In the genomic region with DNA sequence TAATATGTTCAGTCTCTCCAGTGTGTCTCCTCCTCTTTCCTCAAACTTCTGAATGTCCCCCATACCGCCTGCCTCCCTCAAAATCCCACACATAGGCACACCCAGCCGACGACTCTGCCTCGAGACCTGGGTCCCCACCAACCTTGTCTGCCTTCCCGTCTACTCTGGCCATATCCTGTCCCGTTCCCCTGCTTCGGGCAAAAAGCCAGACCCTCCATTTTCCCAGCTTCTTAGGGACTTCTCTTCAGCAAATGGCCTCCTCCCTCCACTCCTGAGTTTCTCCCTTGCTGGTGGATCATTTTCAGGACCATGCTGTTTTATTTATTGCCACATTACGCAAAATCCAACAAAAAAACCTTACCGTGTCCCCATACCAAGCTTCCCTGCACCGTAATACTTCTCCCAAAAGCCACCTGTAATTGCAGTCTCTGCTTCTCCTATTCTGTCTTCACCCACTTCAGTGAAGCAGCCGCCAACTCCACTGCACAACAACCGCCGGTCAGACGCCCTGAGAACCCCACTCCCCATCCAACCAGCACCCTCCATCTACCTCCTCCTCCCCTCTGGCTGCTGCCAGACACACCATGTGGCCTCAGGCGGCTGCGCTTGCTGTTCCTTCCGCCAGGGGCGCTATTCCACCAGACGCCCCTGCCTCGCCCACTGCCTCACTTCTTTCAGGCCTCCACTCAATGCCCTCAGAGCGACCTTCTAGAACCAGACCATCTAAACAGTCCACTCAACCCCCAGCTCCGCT, we compare ENCODE assay signal across 8 cellular contexts.
DNase-seq lines count a peak whose midpoint lies in the region; ATAC-seq, FAIRE-seq and TF ChIP-seq lines count a peak whose summit lies in the region.

No MANE protein-coding gene starts in this region.

- FAIRE-seq in frontal cortex (lab: Jason Lieb, UNC), result no peak

- CTCF ChIA-PET in CD4-positive, alpha-beta T cell (lab: Charles Lee), result no interaction called here
- CTCF ChIA-PET in activated B cell treated with CpG ODN at 0.5 μM for 24 hours (lab: Charles Lee), result interaction anchor here (9.0 to 9.4 kb wide), 2 partner anchors 229 to 305 kb away, joined by 97 to 178 read pairs; no protein-coding TSS in a partner anchor

- H3K27me3 ChIP-seq in CD4-positive, alpha-beta T cell (ENCODE audit: control insufficient read depth, insufficient read depth, low read length), result peaks cover 6% of the 10 kb centered on the region

- no peaks in the 10 kb centered on the region for H3K36me3 Mint-ChIP-seq in CD4-positive, alpha-beta T cell (ENCODE audit: low read depth)
- no peaks in the 10 kb centered on the region for H3K36me3 Mint-ChIP-seq in activated B cell treated with CpG ODN at 0.5 μM for 24 hours (ENCODE audit: low read depth)

- H3K4me3 ChIP-seq in epithelial cell of esophagus (ENCODE audit: low read length) (no peak overlapping the region), retinal pigment epithelial cell (ENCODE audit: low read length) (no peak overlapping the region)

- peaks cover 30% of the 10 kb centered on the region for H3K27me3 Mint-ChIP-seq in CD4-positive, alpha-beta T cell
- H3K27me3 Mint-ChIP-seq in activated B cell treated with CpG ODN at 0.5 μM for 24 hours, result peaks cover 19% of the 10 kb centered on the region

- intact Hi-C loops in CD4-positive, alpha-beta T cell (cut with DNase I, micrococcal nuclease), result loop anchor here (5.0 to 10.0 kb wide), 2 partner anchors 1532 to 1534 kb away; no protein-coding TSS in a partner anchor
- intact Hi-C loops in activated B cell treated with CpG ODN at 0.5 μM for 24 hours (cut with micrococcal nuclease), result no loop called here

- POLR2A ChIA-PET in CD4-positive, alpha-beta T cell (lab: Charles Lee), result no interaction called here
- POLR2A ChIA-PET in activated B cell treated with CpG ODN at 0.5 μM for 24 hours (lab: Charles Lee), result no interaction called here

- ATAC-seq in CD4-positive, alpha-beta T cell (ENCODE audit: poor library complexity), result peak; percentile 68
- ATAC-seq in GM19397 (IDR thresholded peaks at IDR 0.05; ENCODE audit: unreplicated experiment), result peak; percentile 58
- ATAC-seq in activated B cell treated with CpG ODN at 0.5 μM for 24 hours (ENCODE audit: low read depth), result peak; percentile 69
- ATAC-seq in HG03097 (IDR thresholded peaks at IDR 0.05; ENCODE audit: low FRiP score, unreplicated experiment), result no peak

- DNase-seq in CD4-positive, alpha-beta T cell, result peak in 7 of 10 experiments; percentile 11 to 44 (median 19)
- DNase-seq in HT1080 (ENCODE audit: low read depth), result peak; percentile 34
- DNase-seq in activated B cell treated with CpG ODN at 0.5 μM for 24 hours, result peak; percentile 21
- DNase-seq in epithelial cell of esophagus (ENCODE audit: low read depth), result peak; percentile 17
- no peak for DNase-seq in retinal pigment epithelial cell (ENCODE audit: low read depth)
- no peak for DNase-seq in frontal cortex (ENCODE audit: low spot score in 2 of 2)

- H3K4me1 Mint-ChIP-seq in CD4-positive, alpha-beta T cell (ENCODE audit: low read depth), result no peaks in the 10 kb centered on the region
- no peaks in the 10 kb centered on the region for H3K4me1 Mint-ChIP-seq in activated B cell treated with CpG ODN at 0.5 μM for 24 hours

- no peak overlapping the region for H3K4me3 Mint-ChIP-seq in CD4-positive, alpha-beta T cell
- no peak overlapping the region for H3K4me3 Mint-ChIP-seq in activated B cell treated with CpG ODN at 0.5 μM for 24 hours

- no peak overlapping the region for H3K27ac Mint-ChIP-seq in CD4-positive, alpha-beta T cell
- H3K27ac Mint-ChIP-seq in activated B cell treated with CpG ODN at 0.5 μM for 24 hours, result no peak overlapping the region

- no peaks in the 10 kb centered on the region for H3K9me3 ChIP-seq in CD4-positive, alpha-beta T cell (ENCODE audit: control insufficient read depth, low read length)

- no peak overlapping the region for H3K27ac ChIP-seq in CD4-positive, alpha-beta T cell (ENCODE audit: low read depth, low read length)

- H3K9me3 Mint-ChIP-seq in CD4-positive, alpha-beta T cell, result no peaks in the 10 kb centered on the region
- no peaks in the 10 kb centered on the region for H3K9me3 Mint-ChIP-seq in activated B cell treated with CpG ODN at 0.5 μM for 24 hours

- TF ChIP-seq CTCF in CD4-positive, alpha-beta T cell (IDR thresholded peaks at IDR 0.05), result peak; percentile 66
- no peak for TF ChIP-seq CTCF in activated B cell treated with CpG ODN at 0.5 μM for 24 hours (IDR thresholded peaks at IDR 0.05)
- peak; percentile 59 for TF ChIP-seq CTCF in epithelial cell of esophagus (IDR thresholded peaks at IDR 0.05; ENCODE audit: insufficient read depth, low read depth, low read length, missing control alignments)
- peak; percentile 51 for TF ChIP-seq CTCF in retinal pigment epithelial cell (conservative IDR thresholded peaks at IDR 0.05; ENCODE audit: low read depth, low read length)

Comparison
In these comparisons a context has a peak if more than half of its experiments do, and no peak if none do; other contexts are left out.
1. DNase-seq: peak in CD4-positive, alpha-beta T cell (7 of 10), HT1080 (single experiment), activated B cell treated with CpG ODN at 0.5 μM for 24 hours (single experiment) and epithelial cell of esophagus (single experiment); none in retinal pigment epithelial cell (single experiment) and frontal cortex (0 of 2).